ENCODE assay signal across 10 cellular contexts in the genomic region with DNA sequence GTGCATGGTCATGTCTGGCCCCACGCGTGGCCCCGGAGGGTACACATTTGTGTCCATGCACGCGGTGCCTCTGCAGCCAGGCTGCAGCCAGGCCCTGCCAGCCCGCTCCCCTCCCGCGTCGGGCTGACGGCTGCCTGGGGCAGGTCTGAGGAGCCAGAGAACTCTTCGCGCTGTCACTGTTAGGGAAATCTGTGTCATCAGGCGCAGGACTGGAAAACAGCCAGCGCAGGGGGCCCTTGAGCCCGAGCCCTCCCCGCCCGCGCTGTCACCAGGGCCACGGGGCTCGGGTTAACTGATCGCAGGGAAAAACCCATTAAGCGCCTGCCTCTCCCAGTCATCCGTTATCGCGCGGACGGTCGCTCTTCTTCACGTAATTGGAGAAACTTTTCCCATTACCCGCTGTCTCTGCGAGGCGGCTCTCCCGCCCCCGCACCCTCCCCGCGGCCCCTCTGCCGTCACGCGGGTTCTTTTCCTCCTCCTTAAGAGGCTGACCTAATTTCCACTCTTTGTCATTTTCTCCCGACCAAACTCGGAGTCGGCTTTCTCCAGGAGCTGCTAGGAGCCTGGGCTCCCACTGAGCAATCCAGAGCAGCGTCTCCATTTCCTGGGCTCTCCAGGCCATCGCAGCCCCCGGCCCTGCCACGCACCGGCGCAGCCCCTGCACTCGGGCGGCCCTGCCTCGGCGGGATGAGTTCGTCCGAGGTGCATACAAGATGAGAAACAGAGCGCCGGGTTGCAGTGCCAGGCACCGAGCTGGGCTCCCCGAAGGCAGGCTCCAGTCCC. TPM values are rescaled to one million over a fixed set of nuclear protein-coding genes. Genes with fewer than 3 reads are reported as not detected.
DNase-seq lines count a peak whose midpoint lies in the region; ATAC-seq, FAIRE-seq and TF ChIP-seq lines count a peak whose summit lies in the region.
"Had no signal": no experiment of that assay in that cellular context is flagged by ENCODE, and none has a peak within 500 bp of the region (broad histone marks: within the 10 kb centered on the region; RNA-seq: fewer than 3 reads in every experiment).

No MANE protein-coding gene starts in this region.

- peak; percentile 13 to 31 for DNase-seq in activated CD4-positive, alpha-beta T cell treated with anti-CD3 and anti-CD28 coated beads, Interleukin-2, amount 50 U/mL, for 48 hours
- DNase-seq in activated CD4-positive, alpha-beta T cell treated with anti-CD3 and anti-CD28 coated beads, Interleukin-2, amount 50 U/mL, for 4 hours = no peak
- peak; percentile 21 for DNase-seq in astrocyte (ENCODE audit: low read depth)
- peak; percentile 77 for DNase-seq in islet precursor cell
- DNase-seq in testis = peak; percentile 85
- no peak for DNase-seq in stimulated activated naive CD4-positive, alpha-beta T cell (lab: John Stamatoyannopoulos, UW)

- intact Hi-C loops in testis (cut with DNase I; ENCODE audit: low total_unique reads) = no loop called here

- no peaks in the 10 kb centered on the region for H3K4me1 ChIP-seq in astrocyte (ENCODE audit: insufficient read depth, low read length)
- H3K4me1 ChIP-seq in testis = peaks cover 43% of the 10 kb centered on the region

- H3K9ac ChIP-seq in astrocyte (ENCODE audit: low read length) = no peak overlapping the region

- H3K4me2 ChIP-seq in astrocyte (ENCODE audit: low read length) = peak overlapping the region; percentile 70

- H3K4me3 Mint-ChIP-seq in astrocyte (ENCODE audit: unreplicated experiment) = no peak overlapping the region

- ATAC-seq in HG02759 (IDR thresholded peaks at IDR 0.05; ENCODE audit: unreplicated experiment) = no peak
- no peak for ATAC-seq in GM21576 (IDR thresholded peaks at IDR 0.05; ENCODE audit: unreplicated experiment)

- H3K9me3 ChIP-seq in astrocyte (ENCODE audit: insufficient read depth, low read depth, low read length) = no peaks in the 10 kb centered on the region
- H3K9me3 ChIP-seq in testis = no peaks in the 10 kb centered on the region

- no peak for TF ChIP-seq CTCF in astrocyte (IDR thresholded peaks at IDR 0.05; ENCODE audit: insufficient read depth, low read depth, low read length)
- no peak for TF ChIP-seq CTCF in testis (IDR thresholded peaks at IDR 0.05)

- H3K27ac ChIP-seq in astrocyte (ENCODE audit: low read depth, low read length) (no peak overlapping the region), testis (peak overlapping the region; percentile 6 to 37)
- H3K27ac ChIP-seq: C4-2B had no signal

- H3K27me3 Mint-ChIP-seq in astrocyte (ENCODE audit: low read depth, unreplicated experiment) = peaks cover 67% of the 10 kb centered on the region

- H4K20me1 ChIP-seq in astrocyte (ENCODE audit: insufficient read depth, low read length) = no peaks in the 10 kb centered on the region

- H2AFZ ChIP-seq in astrocyte (ENCODE audit: low read depth, low read length) = no peak overlapping the region

- H3K36me3 ChIP-seq in astrocyte (ENCODE audit: insufficient read depth, low read length) (no peaks in the 10 kb centered on the region), testis (ENCODE audit: low read depth, missing control alignments) (no peaks in the 10 kb centered on the region)

- H3K4me1 Mint-ChIP-seq in astrocyte (ENCODE audit: low read depth, unreplicated experiment) = peaks cover 8% of the 10 kb centered on the region

- peaks cover 3% of the 10 kb centered on the region for H3K36me3 Mint-ChIP-seq in astrocyte (ENCODE audit: low read depth, unreplicated experiment)

- 0 to 4% methylated on average over 26 to 58 of the region's 58 CpGs for WGBS in testis, 2 donors

- H3K4me3 ChIP-seq in astrocyte (ENCODE audit: insufficient read depth, low read depth, low read length) (no peak overlapping the region), testis (peak overlapping the region; percentile 0 to 26)

- FAIRE-seq in astrocyte (lab: Jason Lieb, UNC) = no peak

- H3K9me3 Mint-ChIP-seq in astrocyte (ENCODE audit: unreplicated experiment) = no peaks in the 10 kb centered on the region

- H3K79me2 ChIP-seq in astrocyte (ENCODE audit: insufficient read depth, low read length) = no peaks in the 10 kb centered on the region

- TF ChIP-seq POLR2A in testis (IDR thresholded peaks at IDR 0.05) = no peak

- no peak overlapping the region for H3K27ac Mint-ChIP-seq in astrocyte (ENCODE audit: unreplicated experiment)

- H3K27me3 ChIP-seq in astrocyte (ENCODE audit: insufficient read depth, low read length) (peaks cover 36% of the 10 kb centered on the region), testis (no peaks in the 10 kb centered on the region)

RNA-seq across cellular contexts. Expression of a gene that starts 57.5 kb away (rescaled TPM):
- not detected in 2 replicates for total RNA-seq in astrocyte
- 1 to 10 TPM in 1 of 2 donors, under 1 TPM in 1; 0.87 to 1.5 TPM for total RNA-seq in testis
- 1.0 TPM for polyA plus RNA-seq in testis (ENCODE audit: insufficient read depth, low read depth, low replicate concordance)
- polyA plus RNA-seq: thymus had no signal

Comparison
In these comparisons a context has a peak if more than half of its experiments do, and no peak if none do; other contexts are left out.
1. DNase-seq: peak in activated CD4-positive, alpha-beta T cell treated with anti-CD3 and anti-CD28 coated beads, Interleukin-2, amount 50 U/mL, for 48 hours (2 of 2), astrocyte (single experiment), islet precursor cell (single experiment) and testis (single experiment); none in activated CD4-positive, alpha-beta T cell treated with anti-CD3 and anti-CD28 coated beads, Interleukin-2, amount 50 U/mL, for 4 hours (0 of 2) and stimulated activated naive CD4-positive, alpha-beta T cell (0 of 6).